ENCODE assay signal across 18 cellular contexts in genomic region chr7:127478040-127478386, GRCh38.
DNase-seq lines count a peak whose midpoint lies in the region; TF ChIP-seq lines count a peak whose summit lies in the region.
"Had no signal": no experiment of that assay in that cellular context is flagged by ENCODE, and none has a peak within 500 bp of the region (broad histone marks: within the 10 kb centered on the region; RNA-seq: fewer than 3 reads in every experiment).

No MANE protein-coding gene starts in this region.

- H3K36me3 Mint-ChIP-seq in progenitor cell of endocrine pancreas (ENCODE audit: insufficient read depth) (no peaks in the 10 kb centered on the region), endothelial cell (ENCODE audit: low read depth, unreplicated experiment) (no peaks in the 10 kb centered on the region)
- H3K36me3 Mint-ChIP-seq: naive B cell; stimulated activated effector memory CD8-positive, alpha-beta T cell treated with anti-CD3 and anti-CD28 coated beads, Interleukin-12 subunit alpha, Interleukin-12 subunit beta, amount 100 ng/mL, for 72 hours had no signal

- H3K9me3 Mint-ChIP-seq in progenitor cell of endocrine pancreas (ENCODE audit: low read depth) (no peaks in the 10 kb centered on the region), endothelial cell (ENCODE audit: unreplicated experiment) (no peaks in the 10 kb centered on the region)
- H3K9me3 Mint-ChIP-seq: activated T-cell treated with anti-CD3 and anti-CD28 coated beads, Interleukin-2, amount 50 U/mL, for 4 hours; naive B cell; stimulated activated effector memory CD8-positive, alpha-beta T cell treated with anti-CD3 and anti-CD28 coated beads, Interleukin-12 subunit alpha, Interleukin-12 subunit beta, amount 100 ng/mL, for 72 hours had no signal

- H3K27ac Mint-ChIP-seq in progenitor cell of endocrine pancreas (no peak overlapping the region), endothelial cell (ENCODE audit: unreplicated experiment) (no peak overlapping the region)
- H3K27ac Mint-ChIP-seq: dendritic cell treated with granulocyte-macrophage colony-stimulating factor and Interleukin-4, amounts not matched to agents 40 ng/mL and 50 ng/mL, for 4 days; naive B cell; stimulated activated effector memory CD8-positive, alpha-beta T cell treated with anti-CD3 and anti-CD28 coated beads, Interleukin-12 subunit alpha, Interleukin-12 subunit beta, amount 100 ng/mL, for 72 hours had no signal

- H3K4me3 Mint-ChIP-seq in progenitor cell of endocrine pancreas (ENCODE audit: low read depth): no peak overlapping the region
- H3K4me3 Mint-ChIP-seq in endothelial cell (ENCODE audit: unreplicated experiment): no peak overlapping the region
- H3K4me3 Mint-ChIP-seq: activated T-cell treated with anti-CD3 and anti-CD28 coated beads, Interleukin-2, amount 50 U/mL, for 4 hours; dendritic cell treated with granulocyte-macrophage colony-stimulating factor and Interleukin-4, amounts not matched to agents 40 ng/mL and 50 ng/mL, for 4 days; naive B cell; stimulated activated effector memory CD8-positive, alpha-beta T cell treated with anti-CD3 and anti-CD28 coated beads, Interleukin-12 subunit alpha, Interleukin-12 subunit beta, amount 100 ng/mL, for 72 hours had no signal

- TF ChIP-seq CTCF in progenitor cell of endocrine pancreas (IDR thresholded peaks at IDR 0.05; ENCODE audit: unreplicated experiment) (peak; percentile 30), endothelial cell (IDR thresholded peaks at IDR 0.05; ENCODE audit: unreplicated experiment) (no peak)

- peaks cover 19% of the 10 kb centered on the region for H3K4me1 Mint-ChIP-seq in progenitor cell of endocrine pancreas (ENCODE audit: low read depth)
- H3K4me1 Mint-ChIP-seq in endothelial cell (ENCODE audit: unreplicated experiment): peaks cover 2% of the 10 kb centered on the region
- H3K4me1 Mint-ChIP-seq: stimulated activated effector memory CD8-positive, alpha-beta T cell treated with anti-CD3 and anti-CD28 coated beads, Interleukin-12 subunit alpha, Interleukin-12 subunit beta, amount 100 ng/mL, for 72 hours had no signal

- peak; percentile 10 for DNase-seq in HEK293T (ENCODE audit: extremely low spot score)
- DNase-seq in SK-MEL-5 (ENCODE audit: low read depth, low spot score): peak; percentile 74
- DNase-seq in foreskin melanocyte: peak; percentile 61
- no peak for DNase-seq in progenitor cell of endocrine pancreas (ENCODE audit: low spot score, unreplicated experiment)
- DNase-seq in NCI-H2171 (lab: John Stamatoyannopoulos, UW): no peak
- no peak for DNase-seq in activated gamma-delta T cell (lab: John Stamatoyannopoulos, UW)
- no peak for DNase-seq in endothelial cell (ENCODE audit: low spot score)
- DNase-seq: activated CD4-positive, CD25-positive, alpha-beta regulatory T cell treated with anti-CD3 and anti-CD28 coated beads, Interleukin-2, amount 50 U/mL, for 72 hours; activated naive CD4-positive, alpha-beta T cell treated with Interleukin-2 at 50 U/mL for 16 hours; activated T-cell treated with anti-CD3 and anti-CD28 coated beads, Interleukin-2, amount 50 U/mL, for 4 hours; DND-41; naive B cell; NCI-H1092 treated with DMSO at 0.1 percent for 48 hours; NCI-H2029; SW 1271; testis had no signal

- H3K27me3 Mint-ChIP-seq in progenitor cell of endocrine pancreas: peaks cover 10% of the 10 kb centered on the region
- H3K27me3 Mint-ChIP-seq in endothelial cell (ENCODE audit: unreplicated experiment): peaks cover 5% of the 10 kb centered on the region

- CTCF ChIA-PET in HEK293T (lab: Yijun Ruan, JAX): no interaction called here

- in situ Hi-C loops in SK-MEL-5 (cut with HindIII; ENCODE audit: low pct_unique_long_range_greater_than_20kb, low sequenced_read_pairs): no loop called here

- POLR2A ChIA-PET in HEK293T (lab: Yijun Ruan, JAX): no interaction called here

TF ChIP-seq in HEK293T, 16 proteins besides CTCF, POLR2A, EP300 and RAD21:
- TF ChIP-seq SUZ12 (IDR thresholded peaks at IDR 0.05) (no peak), BHLHE40 (IDR thresholded peaks at IDR 0.05; ENCODE audit: borderline replicate concordance) (no peak), ARNT (IDR thresholded peaks at IDR 0.05) (no peak), LEF1 (IDR thresholded peaks at IDR 0.05; ENCODE audit: borderline replicate concordance) (no peak), TARDBP (IDR thresholded peaks at IDR 0.05) (no peak), PKNOX1 (IDR thresholded peaks at IDR 0.05) (no peak), CTBP1 (IDR thresholded peaks at IDR 0.05; ENCODE audit: borderline replicate concordance) (no peak), L3MBTL2 (conservative IDR thresholded peaks at IDR 0.05) (no peak), HDGF (IDR thresholded peaks at IDR 0.05; ENCODE audit: borderline replicate concordance) (no peak), SP1 (IDR thresholded peaks at IDR 0.05) (no peak), FOXM1 (IDR thresholded peaks at IDR 0.05; ENCODE audit: borderline replicate concordance) (no peak)

Comparison
In these comparisons a context has a peak if more than half of its experiments do, and no peak if none do; other contexts are left out.
1. DNase-seq: peak in HEK293T (single experiment), SK-MEL-5 (single experiment) and foreskin melanocyte (single experiment); none in progenitor cell of endocrine pancreas (single experiment), NCI-H2171 (single experiment), activated gamma-delta T cell (single experiment) and endothelial cell (single experiment).